In genomic region chrX:132165005-132165404, GRCh38 we compare ENCODE assay signal across 4 cellular contexts.
TF ChIP-seq lines count a peak whose summit lies in the region.

No MANE protein-coding gene starts in this region.

TF ChIP-seq in SK-N-SH treated with all-trans-retinoic acid at 6 μM for 48 hours, 23 proteins besides CTCF, POLR2A, EP300 and RAD21:
- TF ChIP-seq ZFP30 (CRISPR knock-in tag; IDR thresholded peaks at IDR 0.05) (no peak), ZNF565 (CRISPR knock-in tag; conservative IDR thresholded peaks at IDR 0.05; ENCODE audit: low read depth) (no peak), CSDC2 (CRISPR knock-in tag; IDR thresholded peaks at IDR 0.05) (no peak), ZNF8 (CRISPR knock-in tag; IDR thresholded peaks at IDR 0.05) (peak; percentile 99), BACH2 (CRISPR knock-in tag; IDR thresholded peaks at IDR 0.05; ENCODE audit: borderline replicate concordance) (no peak)

TF ChIP-seq in SK-N-SH, 30 proteins besides CTCF, POLR2A, EP300 and RAD21:
- TF ChIP-seq RFX5 (IDR thresholded peaks at IDR 0.05; ENCODE audit: low read length) (no peak), TCF12 (IDR thresholded peaks at IDR 0.05) (no peak), SMC3 (IDR thresholded peaks at IDR 0.05; ENCODE audit: low read depth, low read length) (no peak), MEF2A (IDR thresholded peaks at IDR 0.05; ENCODE audit: borderline replicate concordance, low read depth) (no peak), NFIC (IDR thresholded peaks at IDR 0.05; ENCODE audit: borderline replicate concordance) (no peak), RCOR1 (IDR thresholded peaks at IDR 0.05; ENCODE audit: low read length) (no peak), USF1 (IDR thresholded peaks at IDR 0.05; ENCODE audit: borderline replicate concordance, low read depth) (no peak), SIN3A (IDR thresholded peaks at IDR 0.05; ENCODE audit: borderline replicate concordance, low read depth, low read length) (no peak)

TF ChIP-seq in K562, 482 proteins besides CTCF, POLR2A, EP300 and RAD21:
- TF ChIP-seq ZNF146 (CRISPR knock-in tag; IDR thresholded peaks at IDR 0.05; ENCODE audit: unreplicated experiment) (peak; percentile 14), RBM25 (IDR thresholded peaks at IDR 0.05; ENCODE audit: low read depth, low read length, severe bottlenecking) (peak; percentile 20), SMAD2 (IDR thresholded peaks at IDR 0.05; ENCODE audit: low read depth, low read length) (no peak)

TF ChIP-seq in H1, 55 proteins besides CTCF, POLR2A, EP300 and RAD21:
- TF ChIP-seq ATF3 (IDR thresholded peaks at IDR 0.05; ENCODE audit: insufficient read depth, low read depth, low read length) (no peak), KDM1A (IDR thresholded peaks at IDR 0.05; ENCODE audit: borderline replicate concordance, low read length) (0 out of 2 replicates have a peak, but pooled peaks have one; percentile 24), JUN (IDR thresholded peaks at IDR 0.05; ENCODE audit: low read depth, low read length) (no peak)
